Comparison of ENCODE assay signal across 25 cellular contexts in genomic region chr16:1744338-1744840, GRCh38.
"Had no signal": no experiment of that assay in that cellular context is flagged by ENCODE, and none has a peak within 500 bp of the region (broad histone marks: within the 10 kb centered on the region; RNA-seq: fewer than 3 reads in every experiment).

No MANE protein-coding gene starts in this region.

- H3K9me3 ChIP-seq: adrenal gland, ascending aorta, left ventricle myocardium inferior, right lobe of liver had no signal

- H3K9me3 Mint-ChIP-seq: activated B cell treated with CpG ODN at 0.5 μM for 24 hours; activated T-cell treated with anti-CD3 and anti-CD28 coated beads, Interleukin-2, amount 50 U/mL, for 4 hours; activated T-helper 2 cell treated with anti-CD3 and anti-CD28 coated beads, Interferon-gamma antibody, Interleukin-2, Interleukin-4, amounts not matched to agents 10 μg/mL and 5 μg/mL and 100 μg/mL, durations not matched to agents 14 hours and 24 hours and 36 hours; natural killer cell had no signal

- H3K4me2 ChIP-seq: hepatocyte had no signal

- H3K36me3 Mint-ChIP-seq: activated naive CD8-positive, alpha-beta T cell had no signal

- H3K27ac ChIP-seq: adrenal gland, ascending aorta, hepatocyte, left ventricle myocardium inferior, parathyroid adenoma, right lobe of liver had no signal

- H3K4me1 Mint-ChIP-seq: activated B cell treated with CpG ODN at 0.5 μM for 24 hours; activated CD4-positive, alpha-beta T cell treated with anti-CD3 and anti-CD28 coated beads for 36 hours had no signal

- H3K27ac Mint-ChIP-seq: activated B cell treated with CpG ODN at 0.5 μM for 24 hours; activated CD4-positive, alpha-beta T cell treated with anti-CD3 and anti-CD28 coated beads for 36 hours; activated naive CD8-positive, alpha-beta T cell; activated T-helper 2 cell treated with anti-CD3 and anti-CD28 coated beads, Interferon-gamma antibody, Interleukin-2, Interleukin-4, amounts not matched to agents 10 μg/mL and 5 μg/mL and 100 μg/mL, durations not matched to agents 14 hours and 24 hours and 36 hours had no signal

- ATAC-seq: activated CD4-positive, alpha-beta T cell treated with anti-CD3 and anti-CD28 coated beads for 36 hours; activated T-cell treated with anti-CD3 and anti-CD28 coated beads, Interleukin-2, amount 50 U/mL, for 4 hours; natural killer cell; right lobe of liver had no signal

- H3K27me3 ChIP-seq: adrenal gland, ascending aorta, hepatocyte, right lobe of liver had no signal

- H3K79me2 ChIP-seq: hepatocyte had no signal

- FAIRE-seq: colon, endothelial cell of umbilical vein, small intestine had no signal

- H2AFZ ChIP-seq: hepatocyte, parathyroid adenoma had no signal

- H3K9ac ChIP-seq: parathyroid adenoma had no signal

- H3K4me3 Mint-ChIP-seq: activated B cell treated with CpG ODN at 0.5 μM for 24 hours; activated CD4-positive, alpha-beta T cell treated with anti-CD3 and anti-CD28 coated beads for 36 hours; activated naive CD8-positive, alpha-beta T cell; activated T-cell treated with anti-CD3 and anti-CD28 coated beads, Interleukin-2, amount 50 U/mL, for 4 hours; natural killer cell had no signal

- H3K27me3 Mint-ChIP-seq: activated B cell treated with CpG ODN at 0.5 μM for 24 hours; activated CD4-positive, alpha-beta T cell treated with anti-CD3 and anti-CD28 coated beads for 36 hours; activated naive CD8-positive, alpha-beta T cell had no signal

- DNase-seq: activated B cell treated with CpG ODN at 0.5 μM for 24 hours; activated CD4-positive, alpha-beta T cell treated with anti-CD3 and anti-CD28 coated beads for 36 hours; activated CD4-positive, alpha-beta T cell treated with anti-CD3 and anti-CD28 coated beads, Interleukin-2, amount 50 U/mL, for 4 hours; activated CD8-positive, alpha-beta memory T cell treated with anti-CD3 and anti-CD28 coated beads, Interleukin-2, amount 50 U/mL, for 48 hours; activated naive CD4-positive, alpha-beta T cell; activated T-cell treated with anti-CD3 and anti-CD28 coated beads, Interleukin-2, amount 50 U/mL, for 4 hours; adrenal gland; central memory CD4-positive, alpha-beta T cell; effector memory CD4-positive, alpha-beta T cell; foreskin melanocyte; left ventricle myocardium inferior; midbrain; natural killer cell; right lobe of liver; small intestine; stimulated activated CD4-positive, alpha-beta T cell treated with anti-CD3 and anti-CD28 coated beads, Interleukin-2, amount 100 ng/mL, for 48 hours; stimulated activated CD8-positive, alpha-beta memory T cell treated with anti-CD3 and anti-CD28 coated beads, Interleukin-4, amount 100 ng/mL, for 48 hours; stimulated activated naive CD4-positive, alpha-beta T cell treated with Interleukin-2 at 50 U/mL for 16 hours had no signal

- H3K4me1 ChIP-seq: adrenal gland, ascending aorta, left ventricle myocardium inferior, parathyroid adenoma, right lobe of liver had no signal

- H3K4me3 ChIP-seq: adrenal gland, ascending aorta, hepatocyte, left ventricle myocardium inferior, right lobe of liver had no signal
